In genomic region chr20:22511943-22512910, GRCh38 we compare ENCODE assay signal across 15 cellular contexts.
DNase-seq lines count a peak whose midpoint lies in the region; ATAC-seq and TF ChIP-seq lines count a peak whose summit lies in the region.
"Had no signal": no experiment of that assay in that cellular context is flagged by ENCODE, and none has a peak within 500 bp of the region (broad histone marks: within the 10 kb centered on the region; RNA-seq: fewer than 3 reads in every experiment).

No MANE protein-coding gene starts in this region.

- H3K4me1 ChIP-seq in left lung, result no peaks in the 10 kb centered on the region
- H3K4me1 ChIP-seq: HAP-1 had no signal

- no peak overlapping the region for H3K27ac Mint-ChIP-seq in Calu3 (ENCODE audit: unreplicated experiment)
- H3K27ac Mint-ChIP-seq: activated CD4-positive, alpha-beta memory T cell treated with anti-CD3 and anti-CD28 coated beads, Interleukin-2, amount 10 ng/mL, durations not matched to agents 7 days and 5 days; activated naive CD4-positive, alpha-beta T cell treated with anti-CD3 and anti-CD28 coated beads, Interleukin-2, amount 50 U/mL, for 24 hours; naive B cell had no signal

- no peaks in the 10 kb centered on the region for H3K36me3 Mint-ChIP-seq in Calu3 (ENCODE audit: insufficient read depth, unreplicated experiment)
- H3K36me3 Mint-ChIP-seq: activated naive CD4-positive, alpha-beta T cell treated with anti-CD3 and anti-CD28 coated beads, Interleukin-2, amount 50 U/mL, for 24 hours; naive B cell had no signal

- DNase-seq in Calu3, result peak; percentile 4
- DNase-seq in NCI-H146 (lab: John Stamatoyannopoulos, UW), result peak; percentile 99
- peak; percentile 97 for DNase-seq in SHP77 treated with DMSO at 0.1 percent for 48 hours (lab: John Stamatoyannopoulos, UW)
- DNase-seq in left lung, result peak; percentile 79 to 84
- DNase-seq in GF-D8 (lab: John Stamatoyannopoulos, UW), result no peak
- DNase-seq: activated CD4-positive, alpha-beta memory T cell treated with anti-CD3 and anti-CD28 coated beads, Interleukin-2, amount 10 ng/mL, durations not matched to agents 7 days and 5 days; hippocampal formation; naive B cell; NCI-H2107 had no signal

- H3K27ac ChIP-seq in left lung, result peak overlapping the region in 1 of 2 donors; percentile 1

- BruUV-seq in Calu3 (replicated peaks; lab: Mats Ljungman, UMichigan), result no TSS peak

- no peak overlapping the region for H3K4me3 ChIP-seq in left lung
- H3K4me3 ChIP-seq: HAP-1 had no signal

- no peak for TF ChIP-seq CTCF in Calu3 (IDR thresholded peaks at IDR 0.05; ENCODE audit: unreplicated experiment)
- no peak for TF ChIP-seq CTCF in left lung (IDR thresholded peaks at IDR 0.05)

- no peaks in the 10 kb centered on the region for H3K36me3 ChIP-seq in left lung
- H3K36me3 ChIP-seq: HAP-1 had no signal

- ATAC-seq in left lung, result peak; percentile 98
- no peak for ATAC-seq in GM21528 (IDR thresholded peaks at IDR 0.05; ENCODE audit: low FRiP score, unreplicated experiment)
- ATAC-seq in GM18907 (IDR thresholded peaks at IDR 0.05; ENCODE audit: unreplicated experiment), result no peak
- ATAC-seq in HG03175 (IDR thresholded peaks at IDR 0.05; ENCODE audit: unreplicated experiment), result no peak
- ATAC-seq: SK-N-SH treated with all-trans-retinoic acid at 6 μM for 48 hours had no signal

- CTCF ChIA-PET in Calu3 (lab: Charles Lee), result no interaction called here

- no peaks in the 10 kb centered on the region for H3K27me3 Mint-ChIP-seq in Calu3 (ENCODE audit: unreplicated experiment)
- H3K27me3 Mint-ChIP-seq: activated CD4-positive, alpha-beta memory T cell treated with anti-CD3 and anti-CD28 coated beads, Interleukin-2, amount 10 ng/mL, durations not matched to agents 7 days and 5 days; activated naive CD4-positive, alpha-beta T cell treated with anti-CD3 and anti-CD28 coated beads, Interleukin-2, amount 50 U/mL, for 24 hours had no signal

- H3K4me1 Mint-ChIP-seq in Calu3 (ENCODE audit: low read depth, unreplicated experiment), result no peaks in the 10 kb centered on the region
- H3K4me1 Mint-ChIP-seq: activated CD4-positive, alpha-beta memory T cell treated with anti-CD3 and anti-CD28 coated beads, Interleukin-2, amount 10 ng/mL, durations not matched to agents 7 days and 5 days; activated naive CD4-positive, alpha-beta T cell treated with anti-CD3 and anti-CD28 coated beads, Interleukin-2, amount 50 U/mL, for 24 hours; naive B cell had no signal

- no peaks in the 10 kb centered on the region for H3K9me3 Mint-ChIP-seq in Calu3 (ENCODE audit: low read depth, unreplicated experiment)
- H3K9me3 Mint-ChIP-seq: activated naive CD4-positive, alpha-beta T cell treated with anti-CD3 and anti-CD28 coated beads, Interleukin-2, amount 50 U/mL, for 24 hours had no signal

- H3K9me3 ChIP-seq in left lung, result no peaks in the 10 kb centered on the region
- H3K9me3 ChIP-seq: HAP-1 had no signal

- no peaks in the 10 kb centered on the region for H3K27me3 ChIP-seq in left lung

- intact Hi-C loops in Calu3 (cut with micrococcal nuclease; ENCODE audit: unreplicated experiment) (no loop called here), left lung (cut with DNase I) (no loop called here)

- no peak overlapping the region for H3K4me3 Mint-ChIP-seq in Calu3 (ENCODE audit: low read depth, unreplicated experiment)
- H3K4me3 Mint-ChIP-seq: activated CD4-positive, alpha-beta memory T cell treated with anti-CD3 and anti-CD28 coated beads, Interleukin-2, amount 10 ng/mL, durations not matched to agents 7 days and 5 days; activated naive CD4-positive, alpha-beta T cell treated with anti-CD3 and anti-CD28 coated beads, Interleukin-2, amount 50 U/mL, for 24 hours had no signal
